17 cellular contexts compared by ENCODE assay signal in the genomic region with DNA sequence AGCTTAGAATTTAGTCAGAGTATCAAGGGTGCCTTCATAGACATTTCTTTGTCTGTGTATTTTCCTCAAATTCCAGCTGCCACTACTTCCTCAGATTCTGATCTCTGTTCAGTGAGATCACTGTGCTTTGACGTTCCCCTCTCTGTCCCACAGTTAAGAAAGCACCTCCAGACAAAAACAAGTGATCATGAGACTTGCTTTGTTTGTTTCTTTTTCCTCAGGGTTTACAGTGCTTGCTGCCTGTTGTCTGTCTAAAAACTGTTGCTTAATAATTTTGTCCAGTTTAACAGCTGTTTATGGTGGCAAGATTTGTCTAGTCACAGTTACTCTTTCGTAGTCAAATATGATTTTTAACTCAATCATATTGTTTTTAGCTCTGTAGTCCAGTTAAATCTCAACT. TPM values are rescaled to one million over a fixed set of nuclear protein-coding genes. Genes with fewer than 3 reads are reported as not detected.
DNase-seq lines count a peak whose midpoint lies in the region; ATAC-seq lines count a peak whose summit lies in the region.
"Had no signal": no experiment of that assay in that cellular context is flagged by ENCODE, and none has a peak within 500 bp of the region (broad histone marks: within the 10 kb centered on the region; RNA-seq: fewer than 3 reads in every experiment).

No MANE protein-coding gene starts in this region.

- H3K9me3 Mint-ChIP-seq in activated T-helper 2 cell treated with anti-CD3 and anti-CD28 coated beads, Interferon-gamma antibody, Interleukin-2, Interleukin-4, amounts not matched to agents 10 μg/mL and 5 μg/mL and 100 μg/mL, durations not matched to agents 14 hours and 24 hours and 36 hours, result no peaks in the 10 kb centered on the region
- H3K9me3 Mint-ChIP-seq: activated CD4-positive, alpha-beta memory T cell treated with anti-CD3 and anti-CD28 coated beads, Interleukin-2, amount 10 ng/mL, durations not matched to agents 7 days and 5 days had no signal

- DNase-seq in H4 (ENCODE audit: low spot score), result peak; percentile 60
- peak; percentile 32 for DNase-seq in astrocyte of the hippocampus (ENCODE audit: low read depth, low spot score)
- DNase-seq in glomerular endothelial cell (ENCODE audit: extremely low read depth, low read depth, low spot score), result peak; percentile 27
- peak; percentile 40 for DNase-seq in pulmonary artery endothelial cell (ENCODE audit: low read depth, low spot score)
- no peak for DNase-seq in stimulated activated CD4-positive, alpha-beta T cell treated with anti-CD3 and anti-CD28 coated beads, Interleukin-2, amount 100 ng/mL, for 24 hours
- DNase-seq in activated T-helper 2 cell treated with anti-CD3 and anti-CD28 coated beads, Interferon-gamma antibody, Interleukin-2, Interleukin-4, amounts not matched to agents 10 μg/mL and 5 μg/mL and 100 μg/mL, durations not matched to agents 14 hours and 24 hours and 36 hours (ENCODE audit: low spot score), result no peak
- DNase-seq in hippocampal formation (lab: John Stamatoyannopoulos, UW), result no peak
- DNase-seq: activated CD4-positive, alpha-beta memory T cell treated with anti-CD3 and anti-CD28 coated beads, Interleukin-2, amount 10 ng/mL, durations not matched to agents 7 days and 5 days; activated gamma-delta T cell; C1 segment of cervical spinal cord; cerebellar nuclear complex; kidney; NK-92 treated with Interleukin-12 subunit alpha and Interleukin-12 subunit beta, amount 100 ng/mL, for 24 hours; SHP77 treated with DMSO at 0.1 percent for 48 hours; sigmoid colon had no signal

- no peak for ATAC-seq in HG02642 (IDR thresholded peaks at IDR 0.05; ENCODE audit: poor library complexity, unreplicated experiment)
- ATAC-seq: HCT116 had no signal

- intact Hi-C loops in activated T-helper 2 cell treated with anti-CD3 and anti-CD28 coated beads, Interferon-gamma antibody, Interleukin-2, Interleukin-4, amounts not matched to agents 10 μg/mL and 5 μg/mL and 100 μg/mL, durations not matched to agents 14 hours and 24 hours and 36 hours (cut with micrococcal nuclease), result no loop called here

- H3K27ac Mint-ChIP-seq in activated T-helper 2 cell treated with anti-CD3 and anti-CD28 coated beads, Interferon-gamma antibody, Interleukin-2, Interleukin-4, amounts not matched to agents 10 μg/mL and 5 μg/mL and 100 μg/mL, durations not matched to agents 14 hours and 24 hours and 36 hours, result no peak overlapping the region
- H3K27ac Mint-ChIP-seq: activated CD4-positive, alpha-beta memory T cell treated with anti-CD3 and anti-CD28 coated beads, Interleukin-2, amount 10 ng/mL, durations not matched to agents 7 days and 5 days had no signal

- peaks cover 47% of the 10 kb centered on the region for H3K36me3 Mint-ChIP-seq in activated T-helper 2 cell treated with anti-CD3 and anti-CD28 coated beads, Interferon-gamma antibody, Interleukin-2, Interleukin-4, amounts not matched to agents 10 μg/mL and 5 μg/mL and 100 μg/mL, durations not matched to agents 14 hours and 24 hours and 36 hours (ENCODE audit: low read depth)

- H3K27me3 Mint-ChIP-seq in activated T-helper 2 cell treated with anti-CD3 and anti-CD28 coated beads, Interferon-gamma antibody, Interleukin-2, Interleukin-4, amounts not matched to agents 10 μg/mL and 5 μg/mL and 100 μg/mL, durations not matched to agents 14 hours and 24 hours and 36 hours (ENCODE audit: low read depth), result no peaks in the 10 kb centered on the region
- H3K27me3 Mint-ChIP-seq: activated CD4-positive, alpha-beta memory T cell treated with anti-CD3 and anti-CD28 coated beads, Interleukin-2, amount 10 ng/mL, durations not matched to agents 7 days and 5 days had no signal

- peaks cover 32% of the 10 kb centered on the region for H3K4me1 Mint-ChIP-seq in activated T-helper 2 cell treated with anti-CD3 and anti-CD28 coated beads, Interferon-gamma antibody, Interleukin-2, Interleukin-4, amounts not matched to agents 10 μg/mL and 5 μg/mL and 100 μg/mL, durations not matched to agents 14 hours and 24 hours and 36 hours (ENCODE audit: low read depth)

- no peak overlapping the region for H3K4me3 Mint-ChIP-seq in activated T-helper 2 cell treated with anti-CD3 and anti-CD28 coated beads, Interferon-gamma antibody, Interleukin-2, Interleukin-4, amounts not matched to agents 10 μg/mL and 5 μg/mL and 100 μg/mL, durations not matched to agents 14 hours and 24 hours and 36 hours (ENCODE audit: low read depth)
- H3K4me3 Mint-ChIP-seq: activated CD4-positive, alpha-beta memory T cell treated with anti-CD3 and anti-CD28 coated beads, Interleukin-2, amount 10 ng/mL, durations not matched to agents 7 days and 5 days had no signal

RNA-seq across cellular contexts. Expression of gene TRUB1, which starts 29.1 kb away (rescaled TPM):
- total RNA-seq in H4 (2014; rRNA removed; shearing (Covaris generic)), result 34.9 and 36.2 TPM in 2 replicates
- total RNA-seq in glomerular endothelial cell (16.7 and 32.3 TPM in 2 replicates), pulmonary artery endothelial cell (25.7 and 26.2 TPM in 2 replicates)
- total RNA-seq in activated T-helper 2 cell treated with anti-CD3 and anti-CD28 coated beads, Interferon-gamma antibody, Interleukin-2, Interleukin-4, amounts not matched to agents 10 μg/mL and 5 μg/mL and 100 μg/mL, durations not matched to agents 14 hours and 24 hours and 36 hours, result 20.3 and 21.4 TPM in 2 replicates

Comparison
In these comparisons a context has a peak if more than half of its experiments do, and no peak if none do; other contexts are left out.
1. DNase-seq: peak in H4 (single experiment), astrocyte of the hippocampus (single experiment), glomerular endothelial cell (single experiment) and pulmonary artery endothelial cell (single experiment); none in stimulated activated CD4-positive, alpha-beta T cell treated with anti-CD3 and anti-CD28 coated beads, Interleukin-2, amount 100 ng/mL, for 24 hours (0 of 2), activated T-helper 2 cell treated with anti-CD3 and anti-CD28 coated beads, Interferon-gamma antibody, Interleukin-2, Interleukin-4, amounts not matched to agents 10 μg/mL and 5 μg/mL and 100 μg/mL, durations not matched to agents 14 hours and 24 hours and 36 hours (single experiment) and hippocampal formation (0 of 2).